12 cellular contexts compared by ENCODE assay signal in the genomic region with DNA sequence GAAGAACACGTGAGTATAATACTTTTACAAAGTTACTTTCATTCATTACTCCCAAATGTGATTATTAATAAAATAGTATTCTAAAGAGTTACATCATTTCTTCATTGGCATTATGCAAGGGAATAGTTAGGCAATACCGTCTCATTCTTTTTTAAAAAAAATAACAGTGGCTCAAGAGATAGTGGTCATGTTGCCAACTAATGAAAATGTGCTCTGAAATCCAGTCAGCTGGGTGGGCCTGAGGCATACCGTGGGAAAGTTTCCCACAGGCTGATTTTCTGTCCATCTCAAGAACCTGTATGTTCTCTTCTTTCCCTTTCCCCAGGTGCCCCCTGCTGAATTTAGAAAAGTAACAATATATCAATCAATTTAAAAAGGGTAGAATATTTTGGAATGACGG. TPM values are rescaled to one million over a fixed set of nuclear protein-coding genes. Genes with fewer than 3 reads are reported as not detected.
A peak's percentile ranks its signal among the peaks of the same experiment; 100 is the strongest.
DNase-seq lines count a peak whose midpoint lies in the region; ATAC-seq and TF ChIP-seq lines count a peak whose summit lies in the region.
"Had no signal": no experiment of that assay in that cellular context is flagged by ENCODE, and none has a peak within 500 bp of the region (broad histone marks: within the 10 kb centered on the region; RNA-seq: fewer than 3 reads in every experiment).

No MANE protein-coding gene starts in this region.

- no peak overlapping the region for H2AK5ac ChIP-seq in trophoblast cell (ENCODE audit: low read length)

- ATAC-seq in GM19455 (IDR thresholded peaks at IDR 0.05; ENCODE audit: unreplicated experiment) = no peak

- no peak overlapping the region for H3K18ac ChIP-seq in trophoblast cell (ENCODE audit: low read length)

- no peaks in the 10 kb centered on the region for H3K27me3 ChIP-seq in adipocyte (replicated peaks; ENCODE audit: control insufficient read depth, insufficient read depth, low read length)
- no peaks in the 10 kb centered on the region for H3K27me3 ChIP-seq in trophoblast cell (ENCODE audit: insufficient read depth, low read length)
- H3K27me3 ChIP-seq: colonic mucosa had no signal

- H4K91ac ChIP-seq in trophoblast cell (ENCODE audit: low read depth, low read length) = no peak overlapping the region

- H4K12ac ChIP-seq in trophoblast cell (ENCODE audit: low read depth, low read length) = no peak overlapping the region

- H3K9ac ChIP-seq in adipocyte (ENCODE audit: low read length) = no peak overlapping the region
- no peak overlapping the region for H3K9ac ChIP-seq in trophoblast cell (ENCODE audit: low read length)

- H3K9me3 ChIP-seq in adipocyte (ENCODE audit: control insufficient read depth, low read length) = no peaks in the 10 kb centered on the region
- H3K9me3 ChIP-seq in trophoblast cell (ENCODE audit: insufficient read depth, low read depth, low read length) = no peaks in the 10 kb centered on the region
- H3K9me3 ChIP-seq: colonic mucosa had no signal

- no peak overlapping the region for H3K4me2 ChIP-seq in trophoblast cell (ENCODE audit: low read length)

- H2BK12ac ChIP-seq in trophoblast cell (ENCODE audit: low read length) = no peak overlapping the region

- no peak overlapping the region for H2AFZ ChIP-seq in trophoblast cell (ENCODE audit: insufficient read depth, low read length, poor library complexity)

- H3K4me3 ChIP-seq in adipocyte (ENCODE audit: low read length) (peak overlapping the region; percentile 25), foreskin fibroblast (ENCODE audit: low read depth in 1 of 2, low read length in 2 of 2) (no peak overlapping the region), skeletal muscle cell (ENCODE audit: low read depth, low read length) (no peak overlapping the region), trophoblast cell (ENCODE audit: low read depth, low read length) (no peak overlapping the region)
- H3K4me3 ChIP-seq: colonic mucosa had no signal

- H3K36me3 ChIP-seq in adipocyte (ENCODE audit: control insufficient read depth, insufficient read depth, low read length, severe bottlenecking) (peaks cover 70% of the 10 kb centered on the region), trophoblast cell (ENCODE audit: control insufficient read depth in 1 of 2, insufficient read depth in 2 of 2, low read length in 2 of 2) (peaks cover 7 to 17% of the 10 kb centered on the region in 2 experiments)

- H3K79me2 ChIP-seq in trophoblast cell (ENCODE audit: control insufficient read depth, insufficient read depth, low read length, poor library complexity) = no peaks in the 10 kb centered on the region

- H3K79me1 ChIP-seq in trophoblast cell (ENCODE audit: low read length) = no peaks in the 10 kb centered on the region

- TF ChIP-seq CTCF in foreskin fibroblast (IDR thresholded peaks at IDR 0.05; ENCODE audit: low read depth, low read length) = no peak

- H2BK120ac ChIP-seq in trophoblast cell (ENCODE audit: insufficient read depth, low read length, poor library complexity) = no peak overlapping the region

- no peak overlapping the region for H3K23ac ChIP-seq in trophoblast cell (ENCODE audit: low read length)

- DNase-seq in GM03348 (ENCODE audit: low spot score) (peak; percentile 48), adipocyte (ENCODE audit: low read depth) (peak; percentile 68), foreskin fibroblast (peak; percentile 7 to 41), skeletal muscle cell (ENCODE audit: low read depth) (peak; percentile 61), trophoblast cell (no peak), KBM-7 (no peak)
- DNase-seq in effector CD8-positive, alpha-beta T cell (lab: John Stamatoyannopoulos, UW) = no peak
- DNase-seq: activated CD4-positive, alpha-beta T cell treated with anti-CD3 and anti-CD28 coated beads, Interleukin-2, amount 50 U/mL, for 48 hours; activated gamma-delta T cell; CD4-positive, CD25-positive, alpha-beta regulatory T cell; colonic mucosa had no signal

- no peak overlapping the region for H3K4ac ChIP-seq in trophoblast cell (ENCODE audit: low read depth, low read length)

- no peak overlapping the region for H4K8ac ChIP-seq in trophoblast cell (ENCODE audit: low read depth, low read length)

- in situ Hi-C loops in KBM-7 (cut with MboI; ENCODE audit: low pct_unique_long_range_greater_than_20kb, low sequenced_read_pairs) = no loop called here

- WGBS in trophoblast cell (ENCODE audit: extremely low coverage, insufficient coverage, insufficient read length) = 100% methylated on average over 1 of the region's 4 CpGs

- H3K27ac ChIP-seq in trophoblast cell (ENCODE audit: low read depth, low read length) = no peak overlapping the region
- H3K27ac ChIP-seq: colonic mucosa had no signal

- H3K4me1 ChIP-seq in adipocyte (ENCODE audit: control insufficient read depth, insufficient read depth, low read length) (peaks cover 20% of the 10 kb centered on the region), trophoblast cell (ENCODE audit: control insufficient read depth in 1 of 2, insufficient read depth in 2 of 2, low read length in 2 of 2) (no peaks in the 10 kb centered on the region)
- H3K4me1 ChIP-seq: colonic mucosa had no signal

- no peak overlapping the region for H2BK5ac ChIP-seq in trophoblast cell (ENCODE audit: low read depth, low read length, poor library complexity)

- H3K14ac ChIP-seq in trophoblast cell (ENCODE audit: low read length) = no peak overlapping the region

RNA-seq across cellular contexts. Expression of gene ROPN1L, which starts 40.8 kb away (rescaled TPM):
- polyA plus RNA-seq in trophoblast cell (2013) = 0.17 and 0.19 TPM in 2 replicates

RNA-seq across cellular contexts. Expression of gene MARCHF6, which starts 47.3 kb away (rescaled TPM):
- polyA plus RNA-seq in trophoblast cell (2013) = 57.9 and 61.3 TPM in 2 replicates

Comparison
In these comparisons a context has a peak if more than half of its experiments do, and no peak if none do; other contexts are left out.
1. DNase-seq: peak in GM03348 (single experiment), adipocyte (single experiment), foreskin fibroblast (2 of 2) and skeletal muscle cell (single experiment); none in trophoblast cell (0 of 2), effector CD8-positive, alpha-beta T cell (single experiment) and KBM-7 (single experiment).